Comparison of ENCODE assay signal across 35 cellular contexts in the genomic region with DNA sequence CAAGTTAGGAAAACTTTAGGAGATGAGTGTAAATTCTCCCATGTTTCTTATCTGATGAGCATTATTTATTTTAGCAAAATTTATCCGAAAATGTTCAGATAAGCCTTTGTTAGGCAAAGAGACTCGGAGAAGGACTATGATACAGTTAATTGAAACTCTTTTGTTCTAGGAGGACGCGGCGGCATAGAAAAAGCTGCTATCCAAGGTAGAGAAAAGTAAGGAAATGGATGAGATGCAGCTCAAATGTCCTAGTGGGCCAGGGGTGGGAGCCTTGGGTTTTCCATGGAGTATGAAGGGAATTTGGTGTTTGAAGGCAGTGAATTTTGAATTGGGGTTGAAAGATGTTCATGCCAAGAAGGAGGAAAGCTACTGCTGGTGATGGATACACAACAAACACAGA.
"Had no signal": no experiment of that assay in that cellular context is flagged by ENCODE, and none has a peak within 500 bp of the region (broad histone marks: within the 10 kb centered on the region; RNA-seq: fewer than 3 reads in every experiment).

No MANE protein-coding gene starts in this region.

- H3K4me2 ChIP-seq: KMS-11 had no signal

- H3K9ac ChIP-seq: KMS-11 had no signal

- H3K9me3 ChIP-seq: MG63 had no signal

- H3K36me3 ChIP-seq: MG63 had no signal

- H3K27me3 ChIP-seq: MG63 had no signal

- H3K4me3 ChIP-seq: MG63 had no signal

- DNase-seq: Karpas-422, Kasumi-1, KBM-7, MG63, MM.1S, MV-4-11, NCI-H1048, NCI-H1092, NCI-H1092 treated with DMSO at 0.1 percent for 48 hours, NCI-H1105, NCI-H1105 treated with DMSO at 0.1 percent for 48 hours, NCI-H1417, NCI-H1417 treated with DMSO at 0.1 percent for 48 hours, NCI-H1436, NCI-H1436 treated with DMSO at 0.1 percent for 48 hours, NCI-H146, NCI-H1694, NCI-H1694 treated with DMSO at 0.1 percent for 48 hours, NCI-H187, NCI-H187 treated with DMSO at 0.1 percent for 48 hours, NCI-H1930, NCI-H2029, NCI-H2029 treated with DMSO at 0.1 percent for 48 hours, NCI-H2081, NCI-H2081 treated with DMSO at 0.1 percent for 48 hours, NCI-H2107, NCI-H2171, NCI-H2171 treated with DMSO at 0.1 percent for 48 hours, NCI-H2227 treated with DMSO at 0.1 percent for 48 hours, NCI-H226, NCI-H345, NCI-H446, NCI-H446 treated with DMSO at 0.1 percent for 48 hours, NCI-H510A had no signal

- H3K27ac ChIP-seq: KMS-11 had no signal
